In the genomic region with DNA sequence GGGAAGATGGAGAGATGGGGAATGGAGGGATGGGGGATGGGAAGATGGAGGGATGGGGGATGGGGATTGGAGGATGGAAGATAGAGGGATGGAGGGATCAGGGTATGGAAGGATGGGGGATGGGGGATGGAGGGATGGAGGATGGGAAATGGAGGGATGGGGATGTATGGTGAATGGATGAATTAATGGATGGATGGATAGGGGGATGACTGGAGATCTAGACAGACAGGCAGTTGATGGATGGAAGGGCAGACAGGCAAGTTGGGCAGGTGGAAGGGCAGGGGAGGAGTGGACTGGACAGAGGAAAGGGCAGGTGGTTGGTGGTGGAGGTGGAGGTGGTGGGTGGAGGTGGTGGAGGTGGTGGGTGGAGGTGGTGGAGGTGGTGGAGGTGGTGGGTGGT, we compare ENCODE assay signal across 19 cellular contexts.
A peak's percentile ranks its signal among the peaks of the same experiment; 100 is the strongest.
DNase-seq lines count a peak whose midpoint lies in the region; ATAC-seq and TF ChIP-seq lines count a peak whose summit lies in the region.
"Had no signal": no experiment of that assay in that cellular context is flagged by ENCODE, and none has a peak within 500 bp of the region (broad histone marks: within the 10 kb centered on the region; RNA-seq: fewer than 3 reads in every experiment).

No MANE protein-coding gene starts in this region.

- CTCF ChIA-PET in activated CD4-positive, alpha-beta memory T cell treated with anti-CD3 and anti-CD28 coated beads for 36 hours (lab: Charles Lee) = no interaction called here
- CTCF ChIA-PET in activated CD4-positive, alpha-beta memory T cell treated with anti-CD3 and anti-CD28 coated beads, Interleukin-2, amount 10 ng/mL, durations not matched to agents 7 days and 5 days (lab: Charles Lee) = no interaction called here
- CTCF ChIA-PET in activated CD8-positive, alpha-beta T cell treated with anti-CD3 and anti-CD28 coated beads for 36 hours (lab: Charles Lee) = no interaction called here

- peaks cover 32% of the 10 kb centered on the region for H3K4me1 Mint-ChIP-seq in activated CD4-positive, alpha-beta memory T cell treated with anti-CD3 and anti-CD28 coated beads for 36 hours (ENCODE audit: low read depth)
- peaks cover 28% of the 10 kb centered on the region for H3K4me1 Mint-ChIP-seq in activated CD4-positive, alpha-beta memory T cell treated with anti-CD3 and anti-CD28 coated beads, Interleukin-2, amount 10 ng/mL, durations not matched to agents 7 days and 5 days
- H3K4me1 Mint-ChIP-seq in activated CD8-positive, alpha-beta T cell treated with anti-CD3 and anti-CD28 coated beads for 36 hours (ENCODE audit: low read depth) = peaks cover 28% of the 10 kb centered on the region
- peaks cover 13% of the 10 kb centered on the region for H3K4me1 Mint-ChIP-seq in activated naive CD8-positive, alpha-beta T cell treated with anti-CD3 and anti-CD28 coated beads, Interleukin-2, amount 10 ng/mL, durations not matched to agents 7 days and 5 days
- H3K4me1 Mint-ChIP-seq in stimulated activated effector memory CD8-positive, alpha-beta T cell treated with anti-CD3 and anti-CD28 coated beads, Interleukin-12 subunit alpha, Interleukin-12 subunit beta, amount 100 ng/mL, for 72 hours = peaks cover 41% of the 10 kb centered on the region

- no peaks in the 10 kb centered on the region for H3K36me3 Mint-ChIP-seq in activated CD4-positive, alpha-beta memory T cell treated with anti-CD3 and anti-CD28 coated beads for 36 hours
- H3K36me3 Mint-ChIP-seq in activated CD4-positive, alpha-beta memory T cell treated with anti-CD3 and anti-CD28 coated beads, Interleukin-2, amount 10 ng/mL, durations not matched to agents 7 days and 5 days (ENCODE audit: low read depth) = no peaks in the 10 kb centered on the region
- H3K36me3 Mint-ChIP-seq in activated CD8-positive, alpha-beta T cell treated with anti-CD3 and anti-CD28 coated beads for 36 hours (ENCODE audit: low read depth) = no peaks in the 10 kb centered on the region
- H3K36me3 Mint-ChIP-seq in activated naive CD8-positive, alpha-beta T cell treated with anti-CD3 and anti-CD28 coated beads, Interleukin-2, amount 10 ng/mL, durations not matched to agents 7 days and 5 days = no peaks in the 10 kb centered on the region
- peaks cover 6% of the 10 kb centered on the region for H3K36me3 Mint-ChIP-seq in stimulated activated effector memory CD8-positive, alpha-beta T cell treated with anti-CD3 and anti-CD28 coated beads, Interleukin-12 subunit alpha, Interleukin-12 subunit beta, amount 100 ng/mL, for 72 hours

- no peak for ATAC-seq in activated CD8-positive, alpha-beta T cell treated with anti-CD3 and anti-CD28 coated beads for 36 hours
- ATAC-seq in activated naive CD8-positive, alpha-beta T cell treated with anti-CD3 and anti-CD28 coated beads, Interleukin-2, amount 10 ng/mL, durations not matched to agents 7 days and 5 days (ENCODE audit: low read depth) = no peak
- ATAC-seq in stimulated activated effector memory CD8-positive, alpha-beta T cell treated with anti-CD3 and anti-CD28 coated beads, Interleukin-12 subunit alpha, Interleukin-12 subunit beta, amount 100 ng/mL, for 72 hours = no peak
- ATAC-seq: Panc1 had no signal

- H3K27ac Mint-ChIP-seq in activated CD4-positive, alpha-beta memory T cell treated with anti-CD3 and anti-CD28 coated beads for 36 hours = peak overlapping the region; percentile 74
- H3K27ac Mint-ChIP-seq in activated CD4-positive, alpha-beta memory T cell treated with anti-CD3 and anti-CD28 coated beads, Interleukin-2, amount 10 ng/mL, durations not matched to agents 7 days and 5 days = no peak overlapping the region
- peak overlapping the region; percentile 74 for H3K27ac Mint-ChIP-seq in activated CD8-positive, alpha-beta T cell treated with anti-CD3 and anti-CD28 coated beads for 36 hours
- H3K27ac Mint-ChIP-seq in activated naive CD8-positive, alpha-beta T cell treated with anti-CD3 and anti-CD28 coated beads, Interleukin-2, amount 10 ng/mL, durations not matched to agents 7 days and 5 days = peak overlapping the region; percentile 59
- H3K27ac Mint-ChIP-seq in stimulated activated effector memory CD8-positive, alpha-beta T cell treated with anti-CD3 and anti-CD28 coated beads, Interleukin-12 subunit alpha, Interleukin-12 subunit beta, amount 100 ng/mL, for 72 hours = peak overlapping the region; percentile 82
- H3K27ac Mint-ChIP-seq: CD4-positive, alpha-beta T cell; IgD-negative memory B cell had no signal

- POLR2A ChIA-PET in activated CD4-positive, alpha-beta memory T cell treated with anti-CD3 and anti-CD28 coated beads for 36 hours (lab: Charles Lee) = no interaction called here
- POLR2A ChIA-PET in activated CD4-positive, alpha-beta memory T cell treated with anti-CD3 and anti-CD28 coated beads, Interleukin-2, amount 10 ng/mL, durations not matched to agents 7 days and 5 days (lab: Charles Lee) = no interaction called here
- POLR2A ChIA-PET in activated CD8-positive, alpha-beta T cell treated with anti-CD3 and anti-CD28 coated beads for 36 hours (lab: Charles Lee) = no interaction called here
- POLR2A ChIA-PET in activated naive CD8-positive, alpha-beta T cell treated with anti-CD3 and anti-CD28 coated beads, Interleukin-2, amount 10 ng/mL, durations not matched to agents 7 days and 5 days (lab: Charles Lee) = no interaction called here

- intact Hi-C loops in activated CD4-positive, alpha-beta memory T cell treated with anti-CD3 and anti-CD28 coated beads for 36 hours (cut with micrococcal nuclease) = no loop called here
- intact Hi-C loops in activated CD8-positive, alpha-beta T cell treated with anti-CD3 and anti-CD28 coated beads for 36 hours (cut with micrococcal nuclease) = no loop called here

- H3K4me3 Mint-ChIP-seq in activated CD4-positive, alpha-beta memory T cell treated with anti-CD3 and anti-CD28 coated beads for 36 hours = no peak overlapping the region
- no peak overlapping the region for H3K4me3 Mint-ChIP-seq in activated CD4-positive, alpha-beta memory T cell treated with anti-CD3 and anti-CD28 coated beads, Interleukin-2, amount 10 ng/mL, durations not matched to agents 7 days and 5 days
- H3K4me3 Mint-ChIP-seq in activated CD8-positive, alpha-beta T cell treated with anti-CD3 and anti-CD28 coated beads for 36 hours = no peak overlapping the region
- no peak overlapping the region for H3K4me3 Mint-ChIP-seq in activated naive CD8-positive, alpha-beta T cell treated with anti-CD3 and anti-CD28 coated beads, Interleukin-2, amount 10 ng/mL, durations not matched to agents 7 days and 5 days
- no peak overlapping the region for H3K4me3 Mint-ChIP-seq in stimulated activated effector memory CD8-positive, alpha-beta T cell treated with anti-CD3 and anti-CD28 coated beads, Interleukin-12 subunit alpha, Interleukin-12 subunit beta, amount 100 ng/mL, for 72 hours
- H3K4me3 Mint-ChIP-seq: CD4-positive, alpha-beta T cell; IgD-negative memory B cell had no signal

- H3K9me3 Mint-ChIP-seq in activated CD4-positive, alpha-beta memory T cell treated with anti-CD3 and anti-CD28 coated beads for 36 hours = peaks cover 4% of the 10 kb centered on the region
- H3K9me3 Mint-ChIP-seq in activated CD4-positive, alpha-beta memory T cell treated with anti-CD3 and anti-CD28 coated beads, Interleukin-2, amount 10 ng/mL, durations not matched to agents 7 days and 5 days = no peaks in the 10 kb centered on the region
- H3K9me3 Mint-ChIP-seq in activated CD8-positive, alpha-beta T cell treated with anti-CD3 and anti-CD28 coated beads for 36 hours = no peaks in the 10 kb centered on the region
- H3K9me3 Mint-ChIP-seq in activated naive CD8-positive, alpha-beta T cell treated with anti-CD3 and anti-CD28 coated beads, Interleukin-2, amount 10 ng/mL, durations not matched to agents 7 days and 5 days = peaks cover 1% of the 10 kb centered on the region
- no peaks in the 10 kb centered on the region for H3K9me3 Mint-ChIP-seq in stimulated activated effector memory CD8-positive, alpha-beta T cell treated with anti-CD3 and anti-CD28 coated beads, Interleukin-12 subunit alpha, Interleukin-12 subunit beta, amount 100 ng/mL, for 72 hours
- H3K9me3 Mint-ChIP-seq: CD4-positive, alpha-beta T cell; IgD-negative memory B cell had no signal

- no peaks in the 10 kb centered on the region for H3K27me3 Mint-ChIP-seq in activated CD4-positive, alpha-beta memory T cell treated with anti-CD3 and anti-CD28 coated beads for 36 hours
- H3K27me3 Mint-ChIP-seq in activated CD4-positive, alpha-beta memory T cell treated with anti-CD3 and anti-CD28 coated beads, Interleukin-2, amount 10 ng/mL, durations not matched to agents 7 days and 5 days = peaks cover 19% of the 10 kb centered on the region
- H3K27me3 Mint-ChIP-seq in activated CD8-positive, alpha-beta T cell treated with anti-CD3 and anti-CD28 coated beads for 36 hours = no peaks in the 10 kb centered on the region
- H3K27me3 Mint-ChIP-seq in activated naive CD8-positive, alpha-beta T cell treated with anti-CD3 and anti-CD28 coated beads, Interleukin-2, amount 10 ng/mL, durations not matched to agents 7 days and 5 days = peaks cover 10% of the 10 kb centered on the region
- H3K27me3 Mint-ChIP-seq: CD4-positive, alpha-beta T cell had no signal

- TF ChIP-seq CTCF in activated CD8-positive, alpha-beta T cell treated with anti-CD3 and anti-CD28 coated beads for 36 hours (IDR thresholded peaks at IDR 0.05) = no peak

- DNase-seq in activated CD4-positive, alpha-beta memory T cell treated with anti-CD3 and anti-CD28 coated beads for 36 hours = no peak
- no peak for DNase-seq in activated CD4-positive, alpha-beta memory T cell treated with anti-CD3 and anti-CD28 coated beads, Interleukin-2, amount 10 ng/mL, durations not matched to agents 7 days and 5 days
- no peak for DNase-seq in activated CD8-positive, alpha-beta T cell treated with anti-CD3 and anti-CD28 coated beads for 36 hours
- no peak for DNase-seq in activated naive CD8-positive, alpha-beta T cell treated with anti-CD3 and anti-CD28 coated beads, Interleukin-2, amount 10 ng/mL, durations not matched to agents 7 days and 5 days
- no peak for DNase-seq in stimulated activated effector memory CD8-positive, alpha-beta T cell treated with anti-CD3 and anti-CD28 coated beads, Interleukin-12 subunit alpha, Interleukin-12 subunit beta, amount 100 ng/mL, for 72 hours (ENCODE audit: low spot score in 2 of 2)
- DNase-seq in HT-29 (ENCODE audit: low spot score) (no peak), NCI-H187 (lab: John Stamatoyannopoulos, UW) (no peak)
- DNase-seq: AML-193; CD4-positive, alpha-beta T cell; GOT3; NCI-H1048; NCI-H1417; NCI-H1694; NCI-H2081; NCI-H2227 treated with DMSO at 0.1 percent for 48 hours; NCI-H526 treated with DMSO at 0.1 percent for 48 hours; SIG-M5 had no signal
